In the genomic region with DNA sequence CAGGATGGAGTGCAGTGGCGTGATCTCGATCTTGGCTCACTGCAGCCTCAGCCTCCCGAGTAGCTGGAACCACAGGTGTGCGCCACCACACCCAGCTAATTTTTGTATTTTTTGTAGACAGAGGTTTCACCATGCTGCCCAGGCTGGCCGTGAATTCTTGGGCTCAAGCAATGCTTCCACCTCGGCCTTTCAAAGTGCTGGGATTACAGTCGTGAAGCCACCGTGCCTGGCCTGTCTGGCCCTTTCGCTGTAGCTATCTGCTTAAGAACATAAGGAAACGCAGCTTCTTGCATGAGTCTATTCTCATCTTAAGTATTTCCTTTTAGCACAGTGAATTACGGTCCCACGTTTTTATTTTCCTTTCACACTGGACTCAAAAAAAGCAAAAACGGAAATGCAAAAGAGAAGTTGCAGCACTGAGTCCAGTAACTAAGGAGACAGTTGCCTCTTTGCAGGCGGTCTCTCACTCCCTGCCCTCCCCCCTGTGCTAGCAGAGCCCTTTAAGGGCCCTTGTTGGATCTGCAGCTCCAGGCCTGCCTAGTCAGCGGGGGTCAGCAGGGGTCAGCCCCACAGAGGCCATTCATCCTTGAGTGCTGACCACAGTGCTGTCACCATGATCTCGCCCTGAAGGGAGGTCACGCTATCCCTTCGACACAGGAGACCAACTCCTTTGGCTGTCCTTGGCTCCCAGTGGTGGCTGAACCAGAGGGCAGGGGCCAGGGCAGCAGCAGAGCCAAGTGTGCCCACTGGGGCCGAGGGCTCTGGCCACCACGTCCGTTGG, we compare ENCODE assay signal across 15 cellular contexts. TPM values are rescaled to one million over a fixed set of nuclear protein-coding genes. Genes with fewer than 3 reads are reported as not detected.
DNase-seq lines count a peak whose midpoint lies in the region; ATAC-seq and TF ChIP-seq lines count a peak whose summit lies in the region.
"Had no signal": no experiment of that assay in that cellular context is flagged by ENCODE, and none has a peak within 500 bp of the region (broad histone marks: within the 10 kb centered on the region; RNA-seq: fewer than 3 reads in every experiment).

No MANE protein-coding gene starts in this region.

- H3K4me3 Mint-ChIP-seq in CD14-positive monocyte: peak overlapping the region; percentile 53 to 80
- no peak overlapping the region for H3K4me3 Mint-ChIP-seq in activated T-helper 1 cell treated with anti-CD3 and anti-CD28 coated beads, Interleukin-12 subunit alpha, Interleukin-12 subunit beta, Interleukin-2, Interleukin-4 antibody, amounts not matched to agents 30 ng/mL and 10 ng/mL and 1 ng/mL, durations not matched to agents 14 hours and 24 hours and 36 hours
- H3K4me3 Mint-ChIP-seq: stimulated activated memory B cell treated with anti-CD40 and anti-IgM and Interleukin-4, amounts not matched to agents 10 μg/mL and 1 μg/mL and 100 μg/mL, for 72 hours had no signal

- intact Hi-C loops in CD14-positive monocyte (cut with micrococcal nuclease): loop anchor here in 1 of 2 donors (5.0 kb wide), 1 partner anchor 40 kb away; no protein-coding TSS in a partner anchor
- intact Hi-C loops in activated T-helper 1 cell treated with anti-CD3 and anti-CD28 coated beads, Interleukin-12 subunit alpha, Interleukin-12 subunit beta, Interleukin-2, Interleukin-4 antibody, amounts not matched to agents 30 ng/mL and 10 ng/mL and 1 ng/mL, durations not matched to agents 14 hours and 24 hours and 36 hours (cut with micrococcal nuclease): no loop called here

- H3K27ac Mint-ChIP-seq in CD14-positive monocyte: peak overlapping the region; percentile 91 to 97 (median 97)
- H3K27ac Mint-ChIP-seq in activated T-helper 1 cell treated with anti-CD3 and anti-CD28 coated beads, Interleukin-12 subunit alpha, Interleukin-12 subunit beta, Interleukin-2, Interleukin-4 antibody, amounts not matched to agents 30 ng/mL and 10 ng/mL and 1 ng/mL, durations not matched to agents 14 hours and 24 hours and 36 hours: no peak overlapping the region
- H3K27ac Mint-ChIP-seq: activated naive CD4-positive, alpha-beta T cell treated with anti-CD3 and anti-CD28 coated beads, Interleukin-2, amount 50 U/mL, for 72 hours; IgD-negative memory B cell; stimulated activated memory B cell treated with anti-CD40 and anti-IgM and Interleukin-4, amounts not matched to agents 10 μg/mL and 1 μg/mL and 100 μg/mL, for 72 hours had no signal

- H3K9me3 Mint-ChIP-seq in CD14-positive monocyte: peaks cover 5 to 20% (median 17%) of the 10 kb centered on the region in 7 donors
- H3K9me3 Mint-ChIP-seq in activated T-helper 1 cell treated with anti-CD3 and anti-CD28 coated beads, Interleukin-12 subunit alpha, Interleukin-12 subunit beta, Interleukin-2, Interleukin-4 antibody, amounts not matched to agents 30 ng/mL and 10 ng/mL and 1 ng/mL, durations not matched to agents 14 hours and 24 hours and 36 hours: peaks cover 10% of the 10 kb centered on the region

- H3K27me3 Mint-ChIP-seq in CD14-positive monocyte (ENCODE audit: low read depth in 3 of 3): peaks cover 0 to 2% (median 1%) of the 10 kb centered on the region in 3 donors
- H3K27me3 Mint-ChIP-seq in activated T-helper 1 cell treated with anti-CD3 and anti-CD28 coated beads, Interleukin-12 subunit alpha, Interleukin-12 subunit beta, Interleukin-2, Interleukin-4 antibody, amounts not matched to agents 30 ng/mL and 10 ng/mL and 1 ng/mL, durations not matched to agents 14 hours and 24 hours and 36 hours (ENCODE audit: insufficient read depth): no peaks in the 10 kb centered on the region
- H3K27me3 Mint-ChIP-seq: stimulated activated memory B cell treated with anti-CD40 and anti-IgM and Interleukin-4, amounts not matched to agents 10 μg/mL and 1 μg/mL and 100 μg/mL, for 72 hours had no signal

- peak; percentile 73 for DNase-seq in CD14-positive monocyte (ENCODE audit: low spot score)
- DNase-seq in MV-4-11 (lab: John Stamatoyannopoulos, UW): peak; percentile 92
- DNase-seq in midbrain (lab: John Stamatoyannopoulos, UW): peak; percentile 27
- DNase-seq in stimulated activated naive CD4-positive, alpha-beta T cell treated with Interleukin-2 at 50 U/mL for 16 hours (lab: John Stamatoyannopoulos, UW): no peak
- no peak for DNase-seq in NCI-H226
- DNase-seq in activated T-helper 1 cell treated with anti-CD3 and anti-CD28 coated beads, Interleukin-12 subunit alpha, Interleukin-12 subunit beta, Interleukin-2, Interleukin-4 antibody, amounts not matched to agents 30 ng/mL and 10 ng/mL and 1 ng/mL, durations not matched to agents 14 hours and 24 hours and 36 hours (ENCODE audit: low spot score): no peak
- DNase-seq: cortex of kidney, foreskin melanocyte, PC-3, T-helper 2 cell had no signal

- ATAC-seq in esophagus mucosa (peak; percentile 6), HG02938 (IDR thresholded peaks at IDR 0.05; ENCODE audit: unreplicated experiment) (no peak)
- ATAC-seq: activated naive CD4-positive, alpha-beta T cell treated with anti-CD3 and anti-CD28 coated beads, Interleukin-2, amount 50 U/mL, for 72 hours; PC-3; stimulated activated memory B cell treated with anti-CD40 and anti-IgM and Interleukin-4, amounts not matched to agents 10 μg/mL and 1 μg/mL and 100 μg/mL, for 72 hours had no signal

- TF ChIP-seq CTCF in CD14-positive monocyte (IDR thresholded peaks at IDR 0.05): no peak

- peaks cover 16 to 23% of the 10 kb centered on the region in 2 donors for H3K36me3 Mint-ChIP-seq in CD14-positive monocyte
- peaks cover 6% of the 10 kb centered on the region for H3K36me3 Mint-ChIP-seq in activated T-helper 1 cell treated with anti-CD3 and anti-CD28 coated beads, Interleukin-12 subunit alpha, Interleukin-12 subunit beta, Interleukin-2, Interleukin-4 antibody, amounts not matched to agents 30 ng/mL and 10 ng/mL and 1 ng/mL, durations not matched to agents 14 hours and 24 hours and 36 hours (ENCODE audit: low read depth)
- H3K36me3 Mint-ChIP-seq: IgD-negative memory B cell had no signal

- peaks cover 67% of the 10 kb centered on the region for H3K4me1 Mint-ChIP-seq in CD14-positive monocyte
- H3K4me1 Mint-ChIP-seq in activated T-helper 1 cell treated with anti-CD3 and anti-CD28 coated beads, Interleukin-12 subunit alpha, Interleukin-12 subunit beta, Interleukin-2, Interleukin-4 antibody, amounts not matched to agents 30 ng/mL and 10 ng/mL and 1 ng/mL, durations not matched to agents 14 hours and 24 hours and 36 hours (ENCODE audit: low read depth): peaks cover 20% of the 10 kb centered on the region

RNA-seq across cellular contexts. Expression of gene TBC1D14, which starts 21.8 kb away (rescaled TPM):
- polyA plus RNA-seq in CD14-positive monocyte: 10 to 100 TPM; 36.3 to 44.7 TPM
- 48.1 TPM for total RNA-seq in esophagus mucosa
- 58.1 and 59.7 TPM in 2 replicates for total RNA-seq in activated T-helper 1 cell treated with anti-CD3 and anti-CD28 coated beads, Interleukin-12 subunit alpha, Interleukin-12 subunit beta, Interleukin-2, Interleukin-4 antibody, amounts not matched to agents 30 ng/mL and 10 ng/mL and 1 ng/mL, durations not matched to agents 14 hours and 24 hours and 36 hours

Comparison
In these comparisons a context has a peak if more than half of its experiments do, and no peak if none do; other contexts are left out.
1. DNase-seq: peak in CD14-positive monocyte (single experiment), MV-4-11 (single experiment) and midbrain (single experiment); none in stimulated activated naive CD4-positive, alpha-beta T cell treated with Interleukin-2 at 50 U/mL for 16 hours (single experiment), NCI-H226 (single experiment) and activated T-helper 1 cell treated with anti-CD3 and anti-CD28 coated beads, Interleukin-12 subunit alpha, Interleukin-12 subunit beta, Interleukin-2, Interleukin-4 antibody, amounts not matched to agents 30 ng/mL and 10 ng/mL and 1 ng/mL, durations not matched to agents 14 hours and 24 hours and 36 hours (single experiment).